17 cellular contexts compared by ENCODE assay signal in the genomic region with DNA sequence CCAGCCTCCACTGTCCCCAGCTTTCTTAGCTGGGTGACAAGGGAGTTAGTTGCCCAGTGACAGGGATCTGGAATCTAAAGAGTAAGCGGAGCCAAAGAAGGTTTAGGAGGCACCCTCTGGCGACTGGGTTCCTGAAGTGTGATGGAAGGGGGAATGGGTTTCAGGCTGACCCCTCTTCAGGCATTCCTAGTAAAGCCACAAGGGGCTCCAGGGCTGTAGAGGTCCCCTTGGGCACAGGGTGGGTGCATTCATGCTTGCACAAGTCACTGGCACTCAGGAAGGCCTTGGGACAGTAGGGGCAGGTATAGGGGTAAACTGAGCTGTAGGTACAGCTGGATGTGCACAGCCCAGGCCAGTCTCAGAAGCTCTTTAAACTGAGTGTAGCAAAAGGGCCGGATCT.
A peak's percentile ranks its signal among the peaks of the same experiment; 100 is the strongest.
DNase-seq lines count a peak whose midpoint lies in the region; ATAC-seq, FAIRE-seq and TF ChIP-seq lines count a peak whose summit lies in the region.
"Had no signal": no experiment of that assay in that cellular context is flagged by ENCODE, and none has a peak within 500 bp of the region (broad histone marks: within the 10 kb centered on the region; RNA-seq: fewer than 3 reads in every experiment).

No MANE protein-coding gene starts in this region.

- no peak for FAIRE-seq in kidney (lab: Jason Lieb, UNC)
- FAIRE-seq: GM12891 had no signal

- intact Hi-C loops in kidney (cut with DNase I), result no loop called here

- CTCF ChIA-PET in WTC11 (lab: Charles Lee), result no interaction called here

- H3K4me3 ChIP-seq in endodermal cell (ENCODE audit: low read length) (no peak overlapping the region), neural progenitor cell (no peak overlapping the region), kidney (ENCODE audit: low read length in 2 of 2) (no peak overlapping the region)
- H3K4me3 ChIP-seq: BLaER1 treated with 17β-estradiol and CSF1 and Interleukin-3, amounts not matched to agents 10 nM and 100 nM had no signal

- H3K36me3 Mint-ChIP-seq in WTC11 (peaks cover 4% of the 10 kb centered on the region; the same call in 1 of the 2 replicates), endodermal cell (ENCODE audit: low read depth) (peaks cover 63% of the 10 kb centered on the region), neural progenitor cell (peaks cover 18% of the 10 kb centered on the region)

- H3K27me3 Mint-ChIP-seq in WTC11 (ENCODE audit: low read depth), result no peaks in the 10 kb centered on the region
- no peaks in the 10 kb centered on the region for H3K27me3 Mint-ChIP-seq in endodermal cell (ENCODE audit: insufficient read depth)
- H3K27me3 Mint-ChIP-seq in neural progenitor cell (ENCODE audit: insufficient read depth, low read depth), result no peaks in the 10 kb centered on the region
- H3K27me3 Mint-ChIP-seq: B cell had no signal

- H3K27ac ChIP-seq in endodermal cell (ENCODE audit: low read depth, low read length) (no peak overlapping the region), neural progenitor cell (no peak overlapping the region), kidney (ENCODE audit: low read depth in 2 of 2, low read length in 2 of 2) (no peak overlapping the region)
- H3K27ac ChIP-seq: BLaER1 treated with 17β-estradiol and CSF1 and Interleukin-3, amounts not matched to agents 10 nM and 100 nM had no signal

- no peaks in the 10 kb centered on the region for H4K20me1 ChIP-seq in neural progenitor cell (ENCODE audit: low read depth)
- H4K20me1 ChIP-seq: BLaER1 treated with 17β-estradiol and CSF1 and Interleukin-3, amounts not matched to agents 10 nM and 100 nM had no signal

- no peak overlapping the region for H2AFZ ChIP-seq in neural progenitor cell (replicated peaks)

- H3K4me1 ChIP-seq in endodermal cell (ENCODE audit: control insufficient read depth, insufficient read depth, low read length) (no peaks in the 10 kb centered on the region), neural progenitor cell (no peaks in the 10 kb centered on the region), kidney (ENCODE audit: control insufficient read depth in 1 of 2, insufficient read depth in 1 of 2, low read depth in 1 of 2, low read length in 2 of 2) (no peaks in the 10 kb centered on the region)
- H3K4me1 ChIP-seq: BLaER1 treated with 17β-estradiol and CSF1 and Interleukin-3, amounts not matched to agents 10 nM and 100 nM had no signal

- H3K9me3 ChIP-seq in endodermal cell (ENCODE audit: control insufficient read depth, low read length), result no peaks in the 10 kb centered on the region
- H3K9me3 ChIP-seq in neural progenitor cell (ENCODE audit: low read depth), result no peaks in the 10 kb centered on the region
- H3K9me3 ChIP-seq in kidney (ENCODE audit: control insufficient read depth in 1 of 2, low read length in 2 of 2), result no peaks in the 10 kb centered on the region
- H3K9me3 ChIP-seq: BLaER1 treated with 17β-estradiol and CSF1 and Interleukin-3, amounts not matched to agents 10 nM and 100 nM had no signal

- no peaks in the 10 kb centered on the region for H3F3A ChIP-seq in neural progenitor cell (ENCODE audit: low read depth)

- H3K36me3 ChIP-seq in endodermal cell (ENCODE audit: control insufficient read depth, insufficient read depth, low read length) (peaks cover 78% of the 10 kb centered on the region), neural progenitor cell (peaks cover 21% of the 10 kb centered on the region), kidney (ENCODE audit: control insufficient read depth in 1 of 2, insufficient read depth in 2 of 2, low read length in 2 of 2) (peaks cover 25 to 50% of the 10 kb centered on the region in 2 donors)

- H3K79me2 ChIP-seq in neural progenitor cell (ENCODE audit: low read depth), result no peaks in the 10 kb centered on the region

- ATAC-seq in WTC11 (peak; percentile 83), HG02798 (IDR thresholded peaks at IDR 0.05; ENCODE audit: poor library complexity, unreplicated experiment) (no peak)
- ATAC-seq: CD8-positive, alpha-beta T cell had no signal

- no peak overlapping the region for H3K4me3 Mint-ChIP-seq in WTC11
- H3K4me3 Mint-ChIP-seq in endodermal cell, result no peak overlapping the region
- H3K4me3 Mint-ChIP-seq in neural progenitor cell, result no peak overlapping the region
- H3K4me3 Mint-ChIP-seq: B cell; CD8-positive, alpha-beta T cell had no signal

- H3K27me3 ChIP-seq in endodermal cell (ENCODE audit: control insufficient read depth, insufficient read depth, low read length, poor library complexity, severe bottlenecking) (no peaks in the 10 kb centered on the region), neural progenitor cell (no peaks in the 10 kb centered on the region)
- H3K27me3 ChIP-seq: BLaER1 treated with 17β-estradiol and CSF1 and Interleukin-3, amounts not matched to agents 10 nM and 100 nM had no signal

- TF ChIP-seq CTCF in WTC11 (IDR thresholded peaks at IDR 0.05), result no peak
- peak; percentile 27 for TF ChIP-seq CTCF in endodermal cell (conservative IDR thresholded peaks at IDR 0.05)
- TF ChIP-seq CTCF in neural progenitor cell (IDR thresholded peaks at IDR 0.05), result peak; percentile 5
- TF ChIP-seq CTCF in kidney (IDR thresholded peaks at IDR 0.05; ENCODE audit: borderline replicate concordance, extremely low read depth, insufficient read depth), result no peak

- no peak overlapping the region for H3K9ac ChIP-seq in endodermal cell (ENCODE audit: extremely low read depth, low read length, poor library complexity, severe bottlenecking)
- no peak overlapping the region for H3K9ac ChIP-seq in neural progenitor cell
- no peak overlapping the region for H3K9ac ChIP-seq in kidney (ENCODE audit: low read length in 2 of 2)
- H3K9ac ChIP-seq: BLaER1 treated with 17β-estradiol and CSF1 and Interleukin-3, amounts not matched to agents 10 nM and 100 nM had no signal

- H3K27ac Mint-ChIP-seq in WTC11, result no peak overlapping the region
- no peak overlapping the region for H3K27ac Mint-ChIP-seq in endodermal cell
- no peak overlapping the region for H3K27ac Mint-ChIP-seq in neural progenitor cell
- H3K27ac Mint-ChIP-seq: B cell; CD8-positive, alpha-beta T cell had no signal

- H3K9me3 Mint-ChIP-seq in WTC11 (no peaks in the 10 kb centered on the region), endodermal cell (no peaks in the 10 kb centered on the region), neural progenitor cell (no peaks in the 10 kb centered on the region)
- H3K9me3 Mint-ChIP-seq: CD8-positive, alpha-beta T cell had no signal

- DNase-seq in ELF-1 (ENCODE audit: low read depth, low spot score) (peak; percentile 5), WTC11 (ENCODE audit: low spot score) (peak; percentile 14), endodermal cell (peak; percentile 54), neural progenitor cell (ENCODE audit: low spot score) (peak; percentile 7), HT-29 (ENCODE audit: low spot score) (no peak), kidney (no peak)
- DNase-seq: 8988T; Calu3; CD8-positive, alpha-beta T cell; DMS 273 treated with DMSO at 0.1 percent for 48 hours; DMS53; DND-41; EL had no signal

- POLR2A ChIA-PET in WTC11 (lab: Charles Lee), result no interaction called here

- no peak overlapping the region for H3K4me2 ChIP-seq in neural progenitor cell
- H3K4me2 ChIP-seq: BLaER1 treated with 17β-estradiol and CSF1 and Interleukin-3, amounts not matched to agents 10 nM and 100 nM had no signal

- WGBS in endodermal cell (ENCODE audit: insufficient coverage in 1 of 2, insufficient read length in 1 of 2), 2 experiments, result 95 to 100% methylated on average over 1 to 3 of the region's 3 CpGs

- H3K4me1 Mint-ChIP-seq in WTC11 (no peaks in the 10 kb centered on the region), endodermal cell (no peaks in the 10 kb centered on the region), neural progenitor cell (no peaks in the 10 kb centered on the region)
- H3K4me1 Mint-ChIP-seq: B cell had no signal

TF ChIP-seq in WTC11, 78 proteins besides CTCF, POLR2A, EP300 and RAD21:
- TF ChIP-seq, protein P1, sequence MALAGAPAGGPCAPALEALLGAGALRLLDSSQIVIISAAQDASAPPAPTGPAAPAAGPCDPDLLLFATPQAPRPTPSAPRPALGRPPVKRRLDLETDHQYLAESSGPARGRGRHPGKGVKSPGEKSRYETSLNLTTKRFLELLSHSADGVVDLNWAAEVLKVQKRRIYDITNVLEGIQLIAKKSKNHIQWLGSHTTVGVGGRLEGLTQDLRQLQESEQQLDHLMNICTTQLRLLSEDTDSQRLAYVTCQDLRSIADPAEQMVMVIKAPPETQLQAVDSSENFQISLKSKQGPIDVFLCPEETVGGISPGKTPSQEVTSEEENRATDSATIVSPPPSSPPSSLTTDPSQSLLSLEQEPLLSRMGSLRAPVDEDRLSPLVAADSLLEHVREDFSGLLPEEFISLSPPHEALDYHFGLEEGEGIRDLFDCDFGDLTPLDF (CRISPR knock-in tag; IDR thresholded peaks at IDR 0.05), result no peak
- TF ChIP-seq ZBTB21 (CRISPR knock-in tag; IDR thresholded peaks at IDR 0.05; ENCODE audit: borderline replicate concordance) (no peak), GABPB1 (CRISPR knock-in tag; IDR thresholded peaks at IDR 0.05) (no peak), PRRX2 (CRISPR knock-in tag; IDR thresholded peaks at IDR 0.05) (no peak), ETV6 (CRISPR knock-in tag; IDR thresholded peaks at IDR 0.05) (no peak)
- TF ChIP-seq, protein P2, sequence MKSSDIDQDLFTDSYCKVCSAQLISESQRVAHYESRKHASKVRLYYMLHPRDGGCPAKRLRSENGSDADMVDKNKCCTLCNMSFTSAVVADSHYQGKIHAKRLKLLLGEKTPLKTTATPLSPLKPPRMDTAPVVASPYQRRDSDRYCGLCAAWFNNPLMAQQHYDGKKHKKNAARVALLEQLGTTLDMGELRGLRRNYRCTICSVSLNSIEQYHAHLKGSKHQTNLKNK (CRISPR knock-in tag; IDR thresholded peaks at IDR 0.05), result no peak
- TF ChIP-seq, protein P3, sequence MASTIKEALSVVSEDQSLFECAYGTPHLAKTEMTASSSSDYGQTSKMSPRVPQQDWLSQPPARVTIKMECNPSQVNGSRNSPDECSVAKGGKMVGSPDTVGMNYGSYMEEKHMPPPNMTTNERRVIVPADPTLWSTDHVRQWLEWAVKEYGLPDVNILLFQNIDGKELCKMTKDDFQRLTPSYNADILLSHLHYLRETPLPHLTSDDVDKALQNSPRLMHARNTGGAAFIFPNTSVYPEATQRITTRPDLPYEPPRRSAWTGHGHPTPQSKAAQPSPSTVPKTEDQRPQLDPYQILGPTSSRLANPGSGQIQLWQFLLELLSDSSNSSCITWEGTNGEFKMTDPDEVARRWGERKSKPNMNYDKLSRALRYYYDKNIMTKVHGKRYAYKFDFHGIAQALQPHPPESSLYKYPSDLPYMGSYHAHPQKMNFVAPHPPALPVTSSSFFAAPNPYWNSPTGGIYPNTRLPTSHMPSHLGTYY (CRISPR knock-in tag; IDR thresholded peaks at IDR 0.05), result no peak

Comparison
In these comparisons a context has a peak if more than half of its experiments do, and no peak if none do; other contexts are left out.
1. DNase-seq: peak in ELF-1 (single experiment), WTC11 (single experiment), endodermal cell (single experiment) and neural progenitor cell (single experiment); none in HT-29 (single experiment) and kidney (single experiment).
2. CTCF ChIP-seq: peak in endodermal cell (single experiment) and neural progenitor cell (single experiment); none in WTC11 (single experiment) and kidney (single experiment).